ENCODE assay signal across 8 cellular contexts in genomic region chrX:40145670-40146470, GRCh38. TPM values are rescaled to one million over a fixed set of nuclear protein-coding genes. Genes with fewer than 3 reads are reported as not detected.
A peak's percentile ranks its signal among the peaks of the same experiment; 100 is the strongest.
DNase-seq lines count a peak whose midpoint lies in the region; ATAC-seq and TF ChIP-seq lines count a peak whose summit lies in the region.

No MANE protein-coding gene starts in this region.

- peak overlapping the region in 1 of 2 donors; percentile 6 for H3K27ac ChIP-seq in right atrium auricular region

- peaks cover 51% of the 10 kb centered on the region for H3K27me3 Mint-ChIP-seq in WTC11 (ENCODE audit: low read depth)

- peaks cover 72% of the 10 kb centered on the region for H3K27me3 ChIP-seq in H7 (ENCODE audit: control insufficient read depth, insufficient read depth, low read length)
- no peaks in the 10 kb centered on the region for H3K27me3 ChIP-seq in right atrium auricular region

- H3K4me1 ChIP-seq in right atrium auricular region = peaks cover 0 to 59% of the 10 kb centered on the region in 2 donors

- ATAC-seq in WTC11 = no peak
- ATAC-seq in HG03469 (IDR thresholded peaks at IDR 0.05; ENCODE audit: unreplicated experiment) = no peak

- POLR2A ChIA-PET in WTC11 (lab: Charles Lee) = interaction anchor here (1.1 to 1.4 kb wide), 4 partner anchors 11 to 45 kb away, joined by 3 to 4 read pairs (median 4); no protein-coding TSS in a partner anchor

- no peak overlapping the region for H3K27ac Mint-ChIP-seq in WTC11

- CTCF ChIA-PET in WTC11 (lab: Charles Lee) = interaction anchor here (0.5 to 0.9 kb wide), 2 partner anchors 41 to 49 kb away, joined by 3 read pairs; no protein-coding TSS in a partner anchor

- H3K36me3 ChIP-seq in H7 (replicated peaks; ENCODE audit: control insufficient read depth, insufficient read depth, low read length) (no peaks in the 10 kb centered on the region), right atrium auricular region (no peaks in the 10 kb centered on the region)

- peak overlapping the region; percentile 61 for H3K4me3 ChIP-seq in H7 (ENCODE audit: insufficient read depth, low read depth, low read length)
- peak overlapping the region; percentile 37 to 48 for H3K4me3 ChIP-seq in right atrium auricular region
- peak overlapping the region; percentile 50 for H3K4me3 ChIP-seq in skeletal muscle cell (ENCODE audit: low read depth, low read length)

- no peaks in the 10 kb centered on the region for H3K36me3 Mint-ChIP-seq in WTC11

- no peaks in the 10 kb centered on the region for H3K9me3 Mint-ChIP-seq in WTC11

- H3K4me1 Mint-ChIP-seq in WTC11 = peaks cover 69% of the 10 kb centered on the region

- no peaks in the 10 kb centered on the region for H3K9me3 ChIP-seq in right atrium auricular region

- H3K4me3 Mint-ChIP-seq in WTC11 = peak overlapping the region; percentile 78

- no peak for DNase-seq in H7
- no peak for DNase-seq in WTC11 (ENCODE audit: low spot score)
- DNase-seq in right atrium auricular region (ENCODE audit: low spot score) = no peak
- DNase-seq in skeletal muscle cell (ENCODE audit: low read depth) = no peak
- no peak for DNase-seq in NCI-H187 (lab: John Stamatoyannopoulos, UW)
- no peak for DNase-seq in activated gamma-delta T cell treated with Interleukin-2 at 50 U/mL for 16 hours
- no peak for DNase-seq in globus pallidus (ENCODE audit: low spot score)

- TF ChIP-seq CTCF in WTC11 (IDR thresholded peaks at IDR 0.05) (no peak), right atrium auricular region (IDR thresholded peaks at IDR 0.05) (no peak)

TF ChIP-seq in WTC11, 78 proteins besides CTCF, POLR2A, EP300 and RAD21:
- TF ChIP-seq CREM (CRISPR knock-in tag; IDR thresholded peaks at IDR 0.05) = no peak
- no peak for TF ChIP-seq SOX15 (CRISPR knock-in tag; IDR thresholded peaks at IDR 0.05)
- TF ChIP-seq RELA (CRISPR knock-in tag; IDR thresholded peaks at IDR 0.05; ENCODE audit: borderline replicate concordance) = no peak
- TF ChIP-seq, protein P1, sequence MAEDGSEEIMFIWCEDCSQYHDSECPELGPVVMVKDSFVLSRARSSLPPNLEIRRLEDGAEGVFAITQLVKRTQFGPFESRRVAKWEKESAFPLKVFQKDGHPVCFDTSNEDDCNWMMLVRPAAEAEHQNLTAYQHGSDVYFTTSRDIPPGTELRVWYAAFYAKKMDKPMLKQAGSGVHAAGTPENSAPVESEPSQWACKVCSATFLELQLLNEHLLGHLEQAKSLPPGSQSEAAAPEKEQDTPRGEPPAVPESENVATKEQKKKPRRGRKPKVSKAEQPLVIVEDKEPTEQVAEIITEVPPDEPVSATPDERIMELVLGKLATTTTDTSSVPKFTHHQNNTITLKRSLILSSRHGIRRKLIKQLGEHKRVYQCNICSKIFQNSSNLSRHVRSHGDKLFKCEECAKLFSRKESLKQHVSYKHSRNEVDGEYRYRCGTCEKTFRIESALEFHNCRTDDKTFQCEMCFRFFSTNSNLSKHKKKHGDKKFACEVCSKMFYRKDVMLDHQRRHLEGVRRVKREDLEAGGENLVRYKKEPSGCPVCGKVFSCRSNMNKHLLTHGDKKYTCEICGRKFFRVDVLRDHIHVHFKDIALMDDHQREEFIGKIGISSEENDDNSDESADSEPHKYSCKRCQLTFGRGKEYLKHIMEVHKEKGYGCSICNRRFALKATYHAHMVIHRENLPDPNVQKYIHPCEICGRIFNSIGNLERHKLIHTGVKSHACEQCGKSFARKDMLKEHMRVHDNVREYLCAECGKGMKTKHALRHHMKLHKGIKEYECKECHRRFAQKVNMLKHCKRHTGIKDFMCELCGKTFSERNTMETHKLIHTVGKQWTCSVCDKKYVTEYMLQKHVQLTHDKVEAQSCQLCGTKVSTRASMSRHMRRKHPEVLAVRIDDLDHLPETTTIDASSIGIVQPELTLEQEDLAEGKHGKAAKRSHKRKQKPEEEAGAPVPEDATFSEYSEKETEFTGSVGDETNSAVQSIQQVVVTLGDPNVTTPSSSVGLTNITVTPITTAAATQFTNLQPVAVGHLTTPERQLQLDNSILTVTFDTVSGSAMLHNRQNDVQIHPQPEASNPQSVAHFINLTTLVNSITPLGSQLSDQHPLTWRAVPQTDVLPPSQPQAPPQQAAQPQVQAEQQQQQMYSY (CRISPR knock-in tag; IDR thresholded peaks at IDR 0.05) = peak; percentile 69
- no peak for TF ChIP-seq MXD4 (CRISPR knock-in tag; IDR thresholded peaks at IDR 0.05; ENCODE audit: borderline replicate concordance)

RNA-seq across cellular contexts. Expression of gene BCOR, which starts 48.1 kb away (rescaled TPM):
- total RNA-seq in H7 (2014; rRNA removed; shearing (Covaris generic)) = 32.5 and 51.0 TPM in 2 replicates
- total RNA-seq in WTC11 (2021) (41.1 to 44.5 TPM (median 43.1 TPM) in 3 replicates), right atrium auricular region (10 to 100 TPM; 24.3 to 37.1 TPM)
